26 cellular contexts compared by ENCODE assay signal in genomic region chr18:23921716-23922285, GRCh38.
DNase-seq lines count a peak whose midpoint lies in the region; ATAC-seq and TF ChIP-seq lines count a peak whose summit lies in the region.
"Had no signal": no experiment of that assay in that cellular context is flagged by ENCODE, and none has a peak within 500 bp of the region (broad histone marks: within the 10 kb centered on the region; RNA-seq: fewer than 3 reads in every experiment).

No MANE protein-coding gene starts in this region.

- H3K4me3 ChIP-seq in GM23338 (no peak overlapping the region), SK-N-MC (no peak overlapping the region), neural progenitor cell (no peak overlapping the region)
- H3K4me3 ChIP-seq: BLaER1 treated with 17β-estradiol and CSF1 and Interleukin-3, amounts not matched to agents 10 nM and 100 nM; suprapubic skin; upper lobe of right lung had no signal

- H3K4me1 ChIP-seq in GM23338 (ENCODE audit: insufficient read depth) (peaks cover 12% of the 10 kb centered on the region; the same call in 1 of the 2 replicates), neural progenitor cell (no peaks in the 10 kb centered on the region)
- H3K4me1 ChIP-seq: upper lobe of right lung had no signal

- no peak overlapping the region for H3K9ac ChIP-seq in SK-N-MC (ENCODE audit: insufficient read length)
- H3K9ac ChIP-seq in neural progenitor cell: no peak overlapping the region
- H3K9ac ChIP-seq: BLaER1 treated with 17β-estradiol and CSF1 and Interleukin-3, amounts not matched to agents 10 nM and 100 nM had no signal

- H4K20me1 ChIP-seq in GM23338 (replicated peaks; ENCODE audit: insufficient read depth) (no peaks in the 10 kb centered on the region), neural progenitor cell (ENCODE audit: low read depth) (no peaks in the 10 kb centered on the region)
- H4K20me1 ChIP-seq: BLaER1 treated with 17β-estradiol and CSF1 and Interleukin-3, amounts not matched to agents 10 nM and 100 nM had no signal

- H3K4me2 ChIP-seq in GM23338: no peak overlapping the region
- H3K4me2 ChIP-seq in neural progenitor cell: no peak overlapping the region
- H3K4me2 ChIP-seq: BLaER1 treated with 17β-estradiol and CSF1 and Interleukin-3, amounts not matched to agents 10 nM and 100 nM had no signal

- peak in 1 of 2 experiments; percentile 59; a peak in 2 of 4 replicates for TF ChIP-seq CTCF in GM23338 (conservative IDR thresholded peaks at IDR 0.05; ENCODE audit: low read depth in 2 of 2)
- no peak for TF ChIP-seq CTCF in neural progenitor cell (IDR thresholded peaks at IDR 0.05)
- no peak for TF ChIP-seq CTCF in GM13977 (IDR thresholded peaks at IDR 0.05; ENCODE audit: extremely low read depth, insufficient read depth, missing control alignments)

- H3K27ac Mint-ChIP-seq in GM23338: no peak overlapping the region
- H3K27ac Mint-ChIP-seq in neural progenitor cell: no peak overlapping the region
- H3K27ac Mint-ChIP-seq: activated CD4-positive, alpha-beta T cell treated with anti-CD3 and anti-CD28 coated beads for 36 hours had no signal

- no peak overlapping the region for H3K27ac ChIP-seq in GM23338 (ENCODE audit: low read depth)
- H3K27ac ChIP-seq in SK-N-MC: no peak overlapping the region
- no peak overlapping the region for H3K27ac ChIP-seq in neural progenitor cell
- H3K27ac ChIP-seq: BLaER1 treated with 17β-estradiol and CSF1 and Interleukin-3, amounts not matched to agents 10 nM and 100 nM; suprapubic skin; upper lobe of right lung had no signal

- no peaks in the 10 kb centered on the region for H3K79me2 ChIP-seq in GM23338 (replicated peaks; ENCODE audit: insufficient read depth)
- H3K79me2 ChIP-seq in neural progenitor cell (ENCODE audit: low read depth): no peaks in the 10 kb centered on the region

- no peaks in the 10 kb centered on the region for H3K9me3 ChIP-seq in SK-N-MC (ENCODE audit: low read depth, low read length)
- H3K9me3 ChIP-seq in neural progenitor cell (ENCODE audit: low read depth): no peaks in the 10 kb centered on the region
- H3K9me3 ChIP-seq: suprapubic skin, upper lobe of right lung had no signal

- H3K27me3 Mint-ChIP-seq in GM23338 (ENCODE audit: insufficient read depth, low read depth, poor library complexity): peaks cover 6% of the 10 kb centered on the region
- H3K27me3 Mint-ChIP-seq in neural progenitor cell (ENCODE audit: insufficient read depth, low read depth): no peaks in the 10 kb centered on the region

- peaks cover 4% of the 10 kb centered on the region; the same call in 2 of the 3 replicates for H3K4me1 Mint-ChIP-seq in GM23338
- H3K4me1 Mint-ChIP-seq in neural progenitor cell: no peaks in the 10 kb centered on the region

- H3K36me3 ChIP-seq in GM23338 (ENCODE audit: insufficient read depth): no peaks in the 10 kb centered on the region
- no peaks in the 10 kb centered on the region for H3K36me3 ChIP-seq in SK-N-MC (ENCODE audit: insufficient read depth, low read length)
- no peaks in the 10 kb centered on the region for H3K36me3 ChIP-seq in neural progenitor cell
- H3K36me3 ChIP-seq: upper lobe of right lung had no signal

- no peaks in the 10 kb centered on the region for H3K27me3 ChIP-seq in GM23338 (ENCODE audit: insufficient read depth)
- no peaks in the 10 kb centered on the region for H3K27me3 ChIP-seq in neural progenitor cell
- H3K27me3 ChIP-seq: BLaER1 treated with 17β-estradiol and CSF1 and Interleukin-3, amounts not matched to agents 10 nM and 100 nM; suprapubic skin; upper lobe of right lung had no signal

- peak; percentile 81 for ATAC-seq in GM23338
- ATAC-seq in HG03521 (IDR thresholded peaks at IDR 0.05; ENCODE audit: unreplicated experiment): no peak
- ATAC-seq: activated CD4-positive, alpha-beta T cell treated with anti-CD3 and anti-CD28 coated beads for 36 hours; HepG2; Panc1; sciatic nerve; upper lobe of right lung had no signal

- H2AFZ ChIP-seq in GM23338 (no peak overlapping the region), neural progenitor cell (replicated peaks) (no peak overlapping the region)

- peak; percentile 43 for DNase-seq in GM23338 (ENCODE audit: low spot score)
- peak; percentile 10 for DNase-seq in SK-N-MC (ENCODE audit: low read depth, low spot score)
- peak; percentile 28 for DNase-seq in iPS DF 19.7 (ENCODE audit: low read depth, low spot score)
- DNase-seq in neural progenitor cell (ENCODE audit: low spot score): peak; percentile 36
- no peak for DNase-seq in GM13977 (ENCODE audit: low spot score)
- no peak for DNase-seq in D341Med (ENCODE audit: low spot score)
- no peak for DNase-seq in DMS53 treated with DMSO at 0.1 percent for 48 hours (lab: John Stamatoyannopoulos, UW; ENCODE audit: unreplicated experiment)
- DNase-seq: activated CD4-positive, alpha-beta T cell treated with anti-CD3 and anti-CD28 coated beads for 36 hours; activated effector memory CD4-positive, alpha-beta T cell treated with Interleukin-2 at 50 U/mL for 16 hours; COR-L47; dermis blood vessel endothelial cell; hippocampal formation; NCI-H1092; NCI-H187 treated with DMSO at 0.1 percent for 48 hours; NCI-H526; posterior cingulate gyrus; stimulated activated naive CD4-positive, alpha-beta T cell; upper lobe of right lung had no signal

- H3K9me2 ChIP-seq in GM23338 (ENCODE audit: insufficient read depth): no peaks in the 10 kb centered on the region

- H3K9me3 Mint-ChIP-seq in GM23338 (no peaks in the 10 kb centered on the region; the same call in 2 of the 3 replicates), neural progenitor cell (no peaks in the 10 kb centered on the region)
- H3K9me3 Mint-ChIP-seq: central memory CD8-positive, alpha-beta T cell; neural crest cell had no signal

- H3F3A ChIP-seq in GM23338 (replicated peaks; ENCODE audit: low read depth): no peaks in the 10 kb centered on the region
- no peaks in the 10 kb centered on the region for H3F3A ChIP-seq in neural progenitor cell (ENCODE audit: low read depth)

- no peak overlapping the region for H3K4me3 Mint-ChIP-seq in GM23338
- H3K4me3 Mint-ChIP-seq in neural progenitor cell: no peak overlapping the region
- H3K4me3 Mint-ChIP-seq: activated CD4-positive, alpha-beta T cell treated with anti-CD3 and anti-CD28 coated beads for 36 hours; central memory CD8-positive, alpha-beta T cell; neural crest cell had no signal

- in situ Hi-C loops in GM13977 (cut with MboI; ENCODE audit: low pct_unique_long_range_greater_than_20kb, low sequenced_read_pairs, unreplicated experiment): no loop called here

- H3K36me3 Mint-ChIP-seq in GM23338 (ENCODE audit: low read depth) (no peaks in the 10 kb centered on the region), neural progenitor cell (no peaks in the 10 kb centered on the region)

TF ChIP-seq in GM23338, 12 proteins besides CTCF, POLR2A, EP300 and RAD21 (continues in another document):
- TF ChIP-seq JUNB (IDR thresholded peaks at IDR 0.05; ENCODE audit: unreplicated experiment): no peak

Comparison
In these comparisons a context has a peak if more than half of its experiments do, and no peak if none do; other contexts are left out.
1. DNase-seq: peak in GM23338 (single experiment), SK-N-MC (single experiment), iPS DF 19.7 (single experiment) and neural progenitor cell (single experiment); none in GM13977 (single experiment), D341Med (single experiment) and DMS53 treated with DMSO at 0.1 percent for 48 hours (single experiment).